8 cellular contexts compared by ENCODE assay signal in the genomic region with DNA sequence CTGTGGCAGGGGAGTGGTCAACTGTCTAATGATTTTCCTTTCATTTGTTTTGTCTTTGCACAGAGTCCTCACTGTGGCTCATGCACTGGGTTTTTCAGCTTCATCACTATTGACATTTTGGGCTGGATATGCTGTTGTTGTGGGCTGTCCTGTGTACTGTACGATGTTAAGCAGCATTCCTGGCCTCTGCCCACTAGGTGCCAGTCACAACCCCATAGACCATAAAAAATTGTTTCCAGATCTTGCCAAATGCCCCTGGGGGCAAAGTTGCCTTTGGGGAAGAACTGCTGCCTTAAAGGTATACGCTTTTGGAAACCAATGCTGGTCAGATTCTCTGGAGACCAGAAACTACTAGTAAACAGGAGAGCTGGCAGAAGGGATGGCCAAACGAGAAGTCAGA.
DNase-seq lines count a peak whose midpoint lies in the region; ATAC-seq and TF ChIP-seq lines count a peak whose summit lies in the region.
"Had no signal": no experiment of that assay in that cellular context is flagged by ENCODE, and none has a peak within 500 bp of the region (broad histone marks: within the 10 kb centered on the region; RNA-seq: fewer than 3 reads in every experiment).

No MANE protein-coding gene starts in this region.

- H3K36me3 ChIP-seq in psoas muscle (ENCODE audit: insufficient read depth in 1 of 2, low read depth in 1 of 2) = no peaks in the 10 kb centered on the region

- H3K4me3 ChIP-seq in psoas muscle = no peak overlapping the region
- H3K4me3 ChIP-seq: K562 had no signal

- H3K4me1 ChIP-seq in psoas muscle = peaks cover 9% of the 10 kb centered on the region

- peak overlapping the region; percentile 48 for H3K27ac ChIP-seq in psoas muscle

- TF ChIP-seq CTCF in psoas muscle (IDR thresholded peaks at IDR 0.05) = peak; percentile 27

- ATAC-seq in GM18868 (IDR thresholded peaks at IDR 0.05; ENCODE audit: unreplicated experiment) (peak; percentile 71), psoas muscle (peak; percentile 51 to 79 (median 73)), GM21737 (IDR thresholded peaks at IDR 0.05; ENCODE audit: unreplicated experiment) (no peak)
- ATAC-seq: K562 had no signal

- intact Hi-C loops in psoas muscle (cut with DNase I) = no loop called here

- DNase-seq in LoVo (ENCODE audit: low spot score) = peak; percentile 33
- DNase-seq in dermis blood vessel endothelial cell = peak; percentile 69
- no peak for DNase-seq in psoas muscle
- DNase-seq in NCI-H1436 treated with DMSO at 0.1 percent for 48 hours (lab: John Stamatoyannopoulos, UW) = no peak
- DNase-seq in NCI-H1048 (lab: John Stamatoyannopoulos, UW) = no peak

- no peaks in the 10 kb centered on the region for H3K9me3 ChIP-seq in psoas muscle

- WGBS in psoas muscle, 3 donors = 13 to 20% (median 18%) methylated on average over 3 of the region's 3 CpGs

- H3K27me3 ChIP-seq in psoas muscle (ENCODE audit: insufficient read depth in 3 of 3, low read length in 2 of 3) = no peaks in the 10 kb centered on the region

Comparison
In these comparisons a context has a peak if more than half of its experiments do, and no peak if none do; other contexts are left out.
1. DNase-seq: peak in LoVo (single experiment) and dermis blood vessel endothelial cell (single experiment); none in psoas muscle (0 of 2), NCI-H1436 treated with DMSO at 0.1 percent for 48 hours (single experiment) and NCI-H1048 (single experiment).